Comparison of ENCODE assay signal across 11 cellular contexts in genomic region chr7:81004098-81004497, GRCh38.
DNase-seq lines count a peak whose midpoint lies in the region; ATAC-seq lines count a peak whose summit lies in the region.
"Had no signal": no experiment of that assay in that cellular context is flagged by ENCODE, and none has a peak within 500 bp of the region (broad histone marks: within the 10 kb centered on the region; RNA-seq: fewer than 3 reads in every experiment).

No MANE protein-coding gene starts in this region.

- ATAC-seq in sciatic nerve (peak; percentile 44), GM18858 (IDR thresholded peaks at IDR 0.05; ENCODE audit: unreplicated experiment) (no peak)
- ATAC-seq: right lobe of liver had no signal

- DNase-seq in GM04503 (ENCODE audit: low read depth) (peak; percentile 10), RPMI7951 (ENCODE audit: low read depth) (peak; percentile 60), fibroblast of peridontal ligament (ENCODE audit: extremely low read depth) (peak; percentile 66), sciatic nerve (ENCODE audit: low spot score) (no peak), DMS53 treated with DMSO at 0.1 percent for 48 hours (lab: John Stamatoyannopoulos, UW; ENCODE audit: unreplicated experiment) (no peak), SW 1271 (lab: John Stamatoyannopoulos, UW) (no peak)
- DNase-seq: CD4-positive, CD25-positive, alpha-beta regulatory T cell; KBM-7; NCI-H1694; right lobe of liver had no signal

- intact Hi-C loops in sciatic nerve (cut with DNase I), result no loop called here

Comparison
In these comparisons a context has a peak if more than half of its experiments do, and no peak if none do; other contexts are left out.
1. DNase-seq: peak in GM04503 (single experiment), RPMI7951 (single experiment) and fibroblast of peridontal ligament (single experiment); none in sciatic nerve (single experiment), DMS53 treated with DMSO at 0.1 percent for 48 hours (single experiment) and SW 1271 (0 of 2).